In the genomic region with DNA sequence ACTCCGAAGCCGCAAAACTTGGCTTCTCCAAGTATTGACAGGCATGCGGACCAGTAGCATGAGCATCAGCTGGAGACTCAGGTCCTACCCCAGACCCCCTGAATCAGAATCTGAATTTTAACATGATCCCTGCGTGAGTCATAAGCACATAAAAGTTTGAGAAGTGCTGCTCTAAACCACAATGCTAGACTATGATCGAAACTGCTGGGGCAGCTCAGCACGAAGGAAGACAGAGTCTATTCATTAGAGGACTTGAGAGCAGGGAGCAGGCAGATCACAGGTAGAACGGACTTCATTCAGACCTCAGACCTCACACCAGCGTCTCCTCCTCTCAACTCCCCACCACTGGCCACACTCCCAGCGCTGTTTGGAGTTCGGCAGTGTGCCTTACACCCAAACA, we compare ENCODE assay signal across 13 cellular contexts. TPM values are rescaled to one million over a fixed set of nuclear protein-coding genes. Genes with fewer than 3 reads are reported as not detected.
DNase-seq lines count a peak whose midpoint lies in the region; ATAC-seq, FAIRE-seq and TF ChIP-seq lines count a peak whose summit lies in the region.
"Had no signal": no experiment of that assay in that cellular context is flagged by ENCODE, and none has a peak within 500 bp of the region (broad histone marks: within the 10 kb centered on the region; RNA-seq: fewer than 3 reads in every experiment).

No MANE protein-coding gene starts in this region.

- H3K4me3 ChIP-seq in GM12878: peak overlapping the region; percentile 21; the same call in 1 of the 2 replicates
- H3K4me3 ChIP-seq in GM23248: no peak overlapping the region
- no peak overlapping the region for H3K4me3 ChIP-seq in mucosa of descending colon
- H3K4me3 ChIP-seq: hepatocyte had no signal

- H3K27me3 ChIP-seq in GM12878 (replicated peaks in 1 of 2; ENCODE audit: control insufficient read depth in 2 of 2, insufficient read depth in 2 of 2, low read length in 1 of 2): no peaks in the 10 kb centered on the region
- no peaks in the 10 kb centered on the region for H3K27me3 ChIP-seq in GM23248 (replicated peaks; ENCODE audit: insufficient read depth)
- H3K27me3 ChIP-seq: hepatocyte had no signal

- 89% methylated on average over 10 of the region's 10 CpGs for WGBS in GM12878 (ENCODE audit: insufficient coverage, insufficient replicate concordance, low lambda C conversion rate, missing lambda C conversion rate)
- 90 to 93% methylated on average over 10 of the region's 10 CpGs for WGBS in GM23248 (ENCODE audit: low coverage in 1 of 2, low lambda C conversion rate in 2 of 2, missing lambda C conversion rate in 2 of 2), 2 experiments

- CTCF ChIA-PET in GM12878 (lab: Yijun Ruan, JAX): interaction anchor here (1.0 to 3.6 kb wide), 4 partner anchors 8 to 22 kb away, joined by 3 to 27 read pairs (median 4); no protein-coding TSS in a partner anchor

- no TSS peak for BruUV-seq in GM12878 (replicated peaks; lab: Mats Ljungman, UMichigan)

- no peak for TF ChIP-seq RAD21 in GM12878 (IDR thresholded peaks at IDR 0.05; ENCODE audit: insufficient read depth, low read depth, low read length)

- peak overlapping the region; percentile 56; the same call in 1 of the 2 replicates for H3K27ac ChIP-seq in GM12878 (ENCODE audit: control insufficient read depth, insufficient read depth)
- H3K27ac ChIP-seq in GM23248: no peak overlapping the region
- H3K27ac ChIP-seq: hepatocyte had no signal

- no peaks in the 10 kb centered on the region for H4K20me1 ChIP-seq in GM12878 (ENCODE audit: control insufficient read depth, insufficient read depth)
- H4K20me1 ChIP-seq in GM23248 (ENCODE audit: insufficient read depth): no peaks in the 10 kb centered on the region

- H3K9me3 ChIP-seq in GM12878 (replicated peaks; ENCODE audit: control insufficient read depth, insufficient read depth, low read length) (no peaks in the 10 kb centered on the region), GM23248 (ENCODE audit: low read depth) (no peaks in the 10 kb centered on the region), mucosa of descending colon (no peaks in the 10 kb centered on the region)

- ATAC-seq in activated CD4-positive, CD25-positive, alpha-beta regulatory T cell treated with anti-CD3 and anti-CD28 coated beads, Interleukin-2, amount 50 U/mL, for 24 hours: peak; percentile 92 to 95
- ATAC-seq in GM12878 (peak; percentile 82), GM21447 (IDR thresholded peaks at IDR 0.05; ENCODE audit: unreplicated experiment) (no peak), mucosa of descending colon (no peak)

- H3F3A ChIP-seq in GM23248 (ENCODE audit: insufficient read depth): 0 out of 2 replicates have a peak, but pooled peaks cover 4% of the 10 kb centered on the region

- H3K4me1 ChIP-seq in GM12878 (ENCODE audit: control insufficient read depth, insufficient read depth, low read length) (peaks cover 43% of the 10 kb centered on the region), GM23248 (ENCODE audit: insufficient read depth) (no peaks in the 10 kb centered on the region), mucosa of descending colon (ENCODE audit: low read depth) (peaks cover 28% of the 10 kb centered on the region)

- no peaks in the 10 kb centered on the region for H3K9me2 ChIP-seq in GM23248 (ENCODE audit: insufficient read depth)

- H3K79me2 ChIP-seq in GM12878 (ENCODE audit: control insufficient read depth, insufficient read depth, low read length): no peaks in the 10 kb centered on the region; the same call in 1 of the 2 replicates
- H3K79me2 ChIP-seq in GM23248 (ENCODE audit: insufficient read depth): peaks cover 17% of the 10 kb centered on the region; the same call in 1 of the 2 replicates

- TF ChIP-seq POLR2A in GM12878 (IDR thresholded peaks at IDR 0.05; ENCODE audit: low read depth, low read length): peak; percentile 30; the same call in 1 of the 2 replicates

- TF ChIP-seq EP300 in GM12878 (IDR thresholded peaks at IDR 0.05; ENCODE audit: borderline replicate concordance in 1 of 2, control insufficient read depth in 1 of 2, low read depth in 2 of 2, low read length in 2 of 2): peak; percentile 15 to 48; a peak in 1 of 4 replicates

- SMC1A ChIA-PET in GM12878 (lab: Charles Lee; ENCODE audit: uncharacterized antibody, unreplicated experiment): interaction anchor here (2.4 to 3.8 kb wide), 3 partner anchors 8 to 22 kb away, joined by 8 to 25 read pairs (median 16); no protein-coding TSS in a partner anchor

- H3K9ac ChIP-seq in GM12878 (ENCODE audit: control insufficient read depth, insufficient read depth, low read length) (no peak overlapping the region), GM23248 (no peak overlapping the region)

- peak; percentile 54 for FAIRE-seq in GM12878 (lab: Jason Lieb, UNC)
- FAIRE-seq: A204.1, GM18507, urothelium cell line had no signal

- in situ Hi-C loops in GM12878 (cut with MboI): no loop called here
- in situ Hi-C loops in GM23248 (cut with MboI): no loop called here

- intact Hi-C loops in GM12878 (cut with micrococcal nuclease; ENCODE audit: unreplicated experiment): no loop called here
- intact Hi-C loops in mucosa of descending colon (cut with DNase I, micrococcal nuclease): no loop called here

- peak overlapping the region; percentile 53 for H3K4me2 ChIP-seq in GM12878 (ENCODE audit: control insufficient read depth, insufficient read depth)
- H3K4me2 ChIP-seq in GM23248 (ENCODE audit: unreplicated experiment): no peak overlapping the region
- H3K4me2 ChIP-seq: hepatocyte had no signal

- H2AFZ ChIP-seq in GM12878 (ENCODE audit: control insufficient read depth, low read depth, low read length) (no peak overlapping the region), GM23248 (no peak overlapping the region)
- H2AFZ ChIP-seq: hepatocyte had no signal

- RAD21 ChIA-PET in GM12878 (lab: Charles Lee; ENCODE audit: unreplicated experiment): interaction anchor here (1.0 to 12.8 kb wide), 2 partner anchors 20 to 31 kb away, joined by 3 to 149 read pairs; a partner anchor contains a TSS

- DNase-seq in activated CD4-positive, CD25-positive, alpha-beta regulatory T cell (lab: John Stamatoyannopoulos, UW): no peak
- DNase-seq in NOMO-1 treated with DMSO at 0.1 percent for 48 hours (lab: John Stamatoyannopoulos, UW; ENCODE audit: unreplicated experiment) (peak; percentile 87), GM12878 (ENCODE audit: low read depth, low spot score) (peak; percentile 43), GM23248 (no peak), mucosa of descending colon (no peak)
- peak; percentile 44 for DNase-seq in stimulated activated CD4-positive, alpha-beta T cell treated with anti-CD3 and anti-CD28 coated beads, Interleukin-4, amount 100 ng/mL, for 24 hours
- DNase-seq: NCI-H748 treated with DMSO at 0.1 percent for 48 hours had no signal

- H3K36me3 ChIP-seq in GM12878 (ENCODE audit: control insufficient read depth in 2 of 2, insufficient read depth in 2 of 2, low read length in 1 of 2) (peaks cover 9 to 14% of the 10 kb centered on the region in 2 experiments; a peak in 3 of 4 replicates), GM23248 (ENCODE audit: low read depth) (peaks cover 7% of the 10 kb centered on the region; the same call in 1 of the 2 replicates), mucosa of descending colon (ENCODE audit: low read depth) (peaks cover 5% of the 10 kb centered on the region)

- POLR2A ChIA-PET in GM12878 (lab: Charles Lee): interaction anchor here (0.6 to 2.9 kb wide), 4 partner anchors 8 to 49 kb away, joined by 3 to 9 read pairs (median 6); no protein-coding TSS in a partner anchor

- TF ChIP-seq CTCF in GM12878 (IDR thresholded peaks at IDR 0.05 in 2 of 3, conservative IDR thresholded peaks at IDR 0.05 in 1 of 3; ENCODE audit: control insufficient read depth in 2 of 3, extremely low read depth in 1 of 3, insufficient read depth in 1 of 3, low read depth in 3 of 3, low read length in 3 of 3) (no peak), mucosa of descending colon (IDR thresholded peaks at IDR 0.05) (no peak)

RNA-seq across cellular contexts. Expression of a gene that starts 16.9 kb away (rescaled TPM):
- 42.9 and 44.2 TPM in 2 replicates for total RNA-seq in GM12878 (2013; cell fraction: nucleolus; rRNA removed)
- total RNA-seq in GM12878 (2014; rRNA removed): 15.9 and 18.0 TPM in 2 replicates
- total RNA-seq in GM12878 (2014; rRNA removed; fragmentation: Illumina TruSeq; extraction: Trizol): 15.1 and 15.8 TPM in 2 replicates
- 18.9 and 20.9 TPM in 2 replicates for total RNA-seq in GM12878 (2021)
- 8.6 TPM for polyA plus RNA-seq in GM12878 (2011; ENCODE audit: low read depth)
- polyA plus RNA-seq in GM12878 (2011; rRNA removed): 14.3 and 19.7 TPM in 2 replicates
- 19.0 and 21.6 TPM in 2 replicates for polyA plus RNA-seq in GM12878 (2011; cell fraction: cytosol; rRNA removed)
- 39.5 and 45.1 TPM in 2 replicates for polyA plus RNA-seq in GM12878 (2011; cell fraction: nucleus; rRNA removed)
- polyA plus RNA-seq in GM12878 (2012): 10.3 and 10.8 TPM in 2 replicates
- 21.1 and 22.9 TPM in 2 replicates for polyA plus RNA-seq in GM12878 (2014; fragmentation: Illumina TruSeq; extraction: Trizol)
- polyA plus RNA-seq in GM12878 (2014; fragmentation: Nextera tagmentation; extraction: Ambion mirVana): 1 to 10 TPM; 5.5 to 6.9 TPM
- 23.4 and 24.3 TPM in 2 replicates for polyA plus RNA-seq in GM12878 (2014; rRNA removed)
- polyA plus RNA-seq in GM12878 (2016; fragmentation: Nextera tagmentation; extraction: Ambion mirVana): 10 to 100 TPM; 13.9 TPM
- polyA minus RNA-seq in GM12878 (2011; rRNA and poly(A)+ RNA removed): 17.9 and 21.1 TPM in 2 replicates
- 4.0 and 7.3 TPM in 2 replicates for polyA minus RNA-seq in GM12878 (2011; cell fraction: cytosol; rRNA and poly(A)+ RNA removed)
- 11.5 and 22.0 TPM in 2 replicates for polyA minus RNA-seq in GM12878 (2011; cell fraction: nucleus; rRNA and poly(A)+ RNA removed)
- total RNA-seq in GM23248 (2014; rRNA removed; shearing (Covaris generic)): 25.7 and 29.1 TPM in 2 replicates
- 24.3 and 28.2 TPM in 2 replicates for polyA plus RNA-seq in GM23248 (2016; fragmentation: Nextera tagmentation; extraction: Ambion mirVana)
- total RNA-seq in mucosa of descending colon: 100 to 1,000 TPM in 1 of 3 donors, 10 to 100 TPM in 2; 53.5 to 141 (median 57.2) TPM

RNA-seq across cellular contexts. Expression of a gene that starts 46.0 kb away (rescaled TPM):
- total RNA-seq in GM12878 (2013; cell fraction: nucleolus; rRNA removed): 57.1 and 85.9 TPM in 2 replicates
- total RNA-seq in GM12878 (2014; rRNA removed) (18.0 and 18.8 TPM in 2 replicates), GM12878 (2014; rRNA removed; fragmentation: Illumina TruSeq; extraction: Trizol) (8.9 and 10.1 TPM in 2 replicates), GM12878 (2021) (34.3 and 35.2 TPM in 2 replicates), mucosa of descending colon (10 to 100 TPM; 26.7 to 39.0 (median 29.0) TPM)
- polyA plus RNA-seq in GM12878 (2011; ENCODE audit: low read depth): 19.1 TPM
- polyA plus RNA-seq in GM12878 (2011; rRNA removed) (23.8 and 31.1 TPM in 2 replicates), GM12878 (2014; fragmentation: Illumina TruSeq; extraction: Trizol) (16.6 and 22.6 TPM in 2 replicates), GM12878 (2014; fragmentation: Nextera tagmentation; extraction: Ambion mirVana) (1 to 10 TPM; 2.2 to 3.0 TPM), GM12878 (2014; rRNA removed) (31.3 and 34.7 TPM in 2 replicates), GM12878 (2016; fragmentation: Nextera tagmentation; extraction: Ambion mirVana) (10 to 100 TPM; 22.7 to 24.0 TPM), GM23248 (2016; fragmentation: Nextera tagmentation; extraction: Ambion mirVana) (27.4 and 30.9 TPM in 2 replicates)
- 24.8 and 31.5 TPM in 2 replicates for polyA plus RNA-seq in GM12878 (2011; cell fraction: cytosol; rRNA removed)
- polyA plus RNA-seq in GM12878 (2011; cell fraction: nucleus; rRNA removed): 81.5 and 88.2 TPM in 2 replicates
- polyA plus RNA-seq in GM12878 (2012): 19.5 and 19.8 TPM in 2 replicates
- 26.0 and 29.3 TPM in 2 replicates for polyA minus RNA-seq in GM12878 (2011; rRNA and poly(A)+ RNA removed)
- 11.8 and 16.4 TPM in 2 replicates for polyA minus RNA-seq in GM12878 (2011; cell fraction: cytosol; rRNA and poly(A)+ RNA removed)
- 36.6 and 66.7 TPM in 2 replicates for polyA minus RNA-seq in GM12878 (2011; cell fraction: nucleus; rRNA and poly(A)+ RNA removed)
- 26.8 and 50.0 TPM in 2 replicates for total RNA-seq in GM23248 (2014; rRNA removed; shearing (Covaris generic))

RNA-seq across cellular contexts. Expression of a gene that starts 53.5 kb away (rescaled TPM):
- 11.2 and 14.9 TPM in 2 replicates for total RNA-seq in GM12878 (2013; cell fraction: nucleolus; rRNA removed)
- 11.2 and 11.9 TPM in 2 replicates for total RNA-seq in GM12878 (2014; rRNA removed)
- total RNA-seq in GM12878 (2014; rRNA removed; fragmentation: Illumina TruSeq; extraction: Trizol): 9.3 and 16.0 TPM in 2 replicates
- total RNA-seq in GM12878 (2021): 15.2 and 17.1 TPM in 2 replicates
- 0.20 TPM for polyA plus RNA-seq in GM12878 (2011; ENCODE audit: low read depth)
- polyA plus RNA-seq in GM12878 (2011; rRNA removed): 2.0 and 2.5 TPM in 2 replicates
- polyA plus RNA-seq in GM12878 (2011; cell fraction: cytosol; rRNA removed): 3.2 and 4.3 TPM in 2 replicates
- polyA plus RNA-seq in GM12878 (2011; cell fraction: nucleus; rRNA removed): 5.4 and 7.6 TPM in 2 replicates
- 0.54 and 1.2 TPM in 2 replicates for polyA plus RNA-seq in GM12878 (2012)
- 10.4 and 12.8 TPM in 2 replicates for polyA plus RNA-seq in GM12878 (2014; fragmentation: Illumina TruSeq; extraction: Trizol)
- polyA plus RNA-seq in GM12878 (2014; fragmentation: Nextera tagmentation; extraction: Ambion mirVana): 1 to 10 TPM; 5.7 to 8.0 TPM
- 11.1 and 12.2 TPM in 2 replicates for polyA plus RNA-seq in GM12878 (2014; rRNA removed)
- 10 to 100 TPM; 16.9 to 20.9 TPM for polyA plus RNA-seq in GM12878 (2016; fragmentation: Nextera tagmentation; extraction: Ambion mirVana)
- 2.0 and 2.3 TPM in 2 replicates for polyA minus RNA-seq in GM12878 (2011; rRNA and poly(A)+ RNA removed)
- polyA minus RNA-seq in GM12878 (2011; cell fraction: cytosol; rRNA and poly(A)+ RNA removed): 0.62 and 1.2 TPM in 2 replicates
- 1.1 and 1.2 TPM in 2 replicates for polyA minus RNA-seq in GM12878 (2011; cell fraction: nucleus; rRNA and poly(A)+ RNA removed)
- total RNA-seq in GM23248 (2014; rRNA removed; shearing (Covaris generic)): 13.3 and 13.8 TPM in 2 replicates
- polyA plus RNA-seq in GM23248 (2016; fragmentation: Nextera tagmentation; extraction: Ambion mirVana): 26.0 and 26.1 TPM in 2 replicates
- 10 to 100 TPM in 1 of 3 donors, 1 to 10 TPM in 2; 4.6 to 10.3 (median 5.8) TPM for total RNA-seq in mucosa of descending colon

Comparison
In these comparisons a context has a peak if more than half of its experiments do, and no peak if none do; other contexts are left out.
1. ATAC-seq: peak in activated CD4-positive, CD25-positive, alpha-beta regulatory T cell treated with anti-CD3 and anti-CD28 coated beads, Interleukin-2, amount 50 U/mL, for 24 hours (2 of 2) and GM12878 (single experiment); none in GM21447 (single experiment) and mucosa of descending colon (single experiment).
2. DNase-seq: peak in NOMO-1 treated with DMSO at 0.1 percent for 48 hours (single experiment), GM12878 (single experiment) and stimulated activated CD4-positive, alpha-beta T cell treated with anti-CD3 and anti-CD28 coated beads, Interleukin-4, amount 100 ng/mL, for 24 hours (single experiment); none in activated CD4-positive, CD25-positive, alpha-beta regulatory T cell (0 of 4), GM23248 (single experiment) and mucosa of descending colon (0 of 3).